In the genomic region with DNA sequence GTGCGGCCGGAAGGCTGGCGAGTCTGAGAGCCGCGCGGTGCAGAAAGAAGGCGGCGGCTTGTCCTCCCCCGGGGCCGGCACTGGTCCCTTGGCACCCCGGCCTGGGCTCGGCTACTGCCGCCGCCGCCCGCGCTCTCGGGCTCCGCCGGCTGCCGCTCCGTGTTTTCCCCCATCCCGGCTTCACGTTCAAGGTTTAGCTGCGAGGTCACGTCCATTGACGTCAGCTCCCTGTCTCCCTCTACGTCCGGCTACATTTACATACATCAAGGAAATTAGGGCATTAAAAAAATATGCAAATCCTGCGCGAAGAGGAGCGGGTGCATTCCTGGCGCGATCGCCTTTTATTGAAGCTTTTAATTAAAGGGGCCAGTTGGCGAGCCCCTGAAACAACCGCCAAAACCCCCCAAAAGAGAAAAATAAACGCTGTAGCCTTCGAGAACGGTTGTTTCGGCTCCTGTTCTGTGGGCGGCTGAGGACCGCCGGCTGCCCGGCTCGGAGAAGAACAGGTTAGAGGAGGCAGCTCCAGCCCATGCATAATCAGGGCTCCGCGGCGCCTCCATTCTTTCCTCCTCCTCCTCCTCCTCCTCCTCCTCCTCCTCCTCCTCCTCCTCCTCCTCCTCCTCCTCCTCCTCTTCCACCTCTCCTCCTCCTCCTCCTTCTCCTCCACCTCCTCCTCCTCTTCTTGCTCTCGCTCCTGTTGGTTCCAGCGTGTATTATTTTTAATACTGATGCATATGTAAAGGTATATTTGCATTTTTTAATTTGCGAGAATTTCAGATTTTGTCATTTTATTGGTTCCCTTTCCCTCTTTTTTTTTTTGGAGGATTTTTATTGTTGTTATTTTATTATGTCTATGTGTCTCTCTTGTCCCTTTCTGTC, we compare ENCODE assay signal across 1 cellular context.
A peak's percentile ranks its signal among the peaks of the same experiment; 100 is the strongest.
TF ChIP-seq lines count a peak whose summit lies in the region.

No MANE protein-coding gene starts in this region.

TF ChIP-seq in H1, 55 proteins besides CTCF, POLR2A, EP300 and RAD21 (continued from another document):
- TF ChIP-seq RNF2 (IDR thresholded peaks at IDR 0.05; ENCODE audit: borderline replicate concordance, low read depth, low read length, missing control alignments, poor library complexity, severe bottlenecking) = peak; percentile 4
- no peak for TF ChIP-seq CEBPB (IDR thresholded peaks at IDR 0.05; ENCODE audit: low read depth, low read length)
- TF ChIP-seq PHF8 (conservative IDR thresholded peaks at IDR 0.05; ENCODE audit: low read depth, low read length) = no peak
- no peak for TF ChIP-seq POLR2AphosphoS5 (IDR thresholded peaks at IDR 0.05; ENCODE audit: low read depth, low read length)
- TF ChIP-seq YY1 (IDR thresholded peaks at IDR 0.05; ENCODE audit: low read depth, low read length) = peak; percentile 63; the same call in 1 of the 2 replicates
- no peak for TF ChIP-seq BACH1 (IDR thresholded peaks at IDR 0.05; ENCODE audit: low read length)
- TF ChIP-seq TBP (IDR thresholded peaks at IDR 0.05; ENCODE audit: low read depth, low read length) = peak; percentile 39; the same call in 1 of the 2 replicates
- TF ChIP-seq, protein P1, sequence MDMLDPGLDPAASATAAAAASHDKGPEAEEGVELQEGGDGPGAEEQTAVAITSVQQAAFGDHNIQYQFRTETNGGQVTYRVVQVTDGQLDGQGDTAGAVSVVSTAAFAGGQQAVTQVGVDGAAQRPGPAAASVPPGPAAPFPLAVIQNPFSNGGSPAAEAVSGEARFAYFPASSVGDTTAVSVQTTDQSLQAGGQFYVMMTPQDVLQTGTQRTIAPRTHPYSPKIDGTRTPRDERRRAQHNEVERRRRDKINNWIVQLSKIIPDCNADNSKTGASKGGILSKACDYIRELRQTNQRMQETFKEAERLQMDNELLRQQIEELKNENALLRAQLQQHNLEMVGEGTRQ (IDR thresholded peaks at IDR 0.05; ENCODE audit: low read length) = no peak
- TF ChIP-seq SIRT6 (IDR thresholded peaks at IDR 0.05; ENCODE audit: low read length) = no peak
- no peak for TF ChIP-seq BCL11A (IDR thresholded peaks at IDR 0.05; ENCODE audit: low read depth in 2 of 2, low read length in 2 of 2)
- no peak for TF ChIP-seq CHD1 (IDR thresholded peaks at IDR 0.05; ENCODE audit: low read depth, low read length)
- no peak for TF ChIP-seq SIX5 (IDR thresholded peaks at IDR 0.05; ENCODE audit: low read depth, low read length)
- no peak for TF ChIP-seq HDAC2 (IDR thresholded peaks at IDR 0.05; ENCODE audit: borderline replicate concordance in 1 of 2, low read depth in 2 of 2, low read length in 2 of 2)
- no peak for TF ChIP-seq CBX5 (IDR thresholded peaks at IDR 0.05; ENCODE audit: low read depth, low read length)
- TF ChIP-seq CBX8 (IDR thresholded peaks at IDR 0.05; ENCODE audit: borderline replicate concordance, low read depth, low read length) = no peak
- TF ChIP-seq TCF12 (IDR thresholded peaks at IDR 0.05; ENCODE audit: low read depth, low read length) = no peak
- TF ChIP-seq CTBP2 (IDR thresholded peaks at IDR 0.05; ENCODE audit: borderline replicate concordance, insufficient read depth, insufficient read length, low read length) = peak; percentile 95
- no peak for TF ChIP-seq FOSL1 (IDR thresholded peaks at IDR 0.05; ENCODE audit: insufficient read depth, low read depth, low read length)
- no peak for TF ChIP-seq NRF1 (IDR thresholded peaks at IDR 0.05; ENCODE audit: low read depth, low read length)
- TF ChIP-seq RBBP5 (IDR thresholded peaks at IDR 0.05; ENCODE audit: borderline replicate concordance, low read depth, low read length) = peak; percentile 53; the same call in 1 of the 2 replicates
- TF ChIP-seq JUN (IDR thresholded peaks at IDR 0.05; ENCODE audit: low read depth, low read length) = no peak
- TF ChIP-seq SIN3A (conservative IDR thresholded peaks at IDR 0.05 in 1 of 2, IDR thresholded peaks at IDR 0.05 in 1 of 2; ENCODE audit: low read depth in 1 of 2, low read length in 2 of 2) = peak; percentile 35 to 62; a peak in 2 of 4 replicates
- peak; percentile 30; the same call in 1 of the 2 replicates for TF ChIP-seq TEAD4 (IDR thresholded peaks at IDR 0.05; ENCODE audit: low read depth, low read length)
- TF ChIP-seq TAF7 (optimal IDR thresholded peaks at IDR 0.05; ENCODE audit: borderline replicate concordance, low read depth, low read length) = no peak
- peak; percentile 48 for TF ChIP-seq ASH2L (IDR thresholded peaks at IDR 0.05; ENCODE audit: low read length)
- no peak for TF ChIP-seq ZNF274 (IDR thresholded peaks at IDR 0.05; ENCODE audit: borderline replicate concordance, extremely low read depth, low read length)
- TF ChIP-seq, protein P2, sequence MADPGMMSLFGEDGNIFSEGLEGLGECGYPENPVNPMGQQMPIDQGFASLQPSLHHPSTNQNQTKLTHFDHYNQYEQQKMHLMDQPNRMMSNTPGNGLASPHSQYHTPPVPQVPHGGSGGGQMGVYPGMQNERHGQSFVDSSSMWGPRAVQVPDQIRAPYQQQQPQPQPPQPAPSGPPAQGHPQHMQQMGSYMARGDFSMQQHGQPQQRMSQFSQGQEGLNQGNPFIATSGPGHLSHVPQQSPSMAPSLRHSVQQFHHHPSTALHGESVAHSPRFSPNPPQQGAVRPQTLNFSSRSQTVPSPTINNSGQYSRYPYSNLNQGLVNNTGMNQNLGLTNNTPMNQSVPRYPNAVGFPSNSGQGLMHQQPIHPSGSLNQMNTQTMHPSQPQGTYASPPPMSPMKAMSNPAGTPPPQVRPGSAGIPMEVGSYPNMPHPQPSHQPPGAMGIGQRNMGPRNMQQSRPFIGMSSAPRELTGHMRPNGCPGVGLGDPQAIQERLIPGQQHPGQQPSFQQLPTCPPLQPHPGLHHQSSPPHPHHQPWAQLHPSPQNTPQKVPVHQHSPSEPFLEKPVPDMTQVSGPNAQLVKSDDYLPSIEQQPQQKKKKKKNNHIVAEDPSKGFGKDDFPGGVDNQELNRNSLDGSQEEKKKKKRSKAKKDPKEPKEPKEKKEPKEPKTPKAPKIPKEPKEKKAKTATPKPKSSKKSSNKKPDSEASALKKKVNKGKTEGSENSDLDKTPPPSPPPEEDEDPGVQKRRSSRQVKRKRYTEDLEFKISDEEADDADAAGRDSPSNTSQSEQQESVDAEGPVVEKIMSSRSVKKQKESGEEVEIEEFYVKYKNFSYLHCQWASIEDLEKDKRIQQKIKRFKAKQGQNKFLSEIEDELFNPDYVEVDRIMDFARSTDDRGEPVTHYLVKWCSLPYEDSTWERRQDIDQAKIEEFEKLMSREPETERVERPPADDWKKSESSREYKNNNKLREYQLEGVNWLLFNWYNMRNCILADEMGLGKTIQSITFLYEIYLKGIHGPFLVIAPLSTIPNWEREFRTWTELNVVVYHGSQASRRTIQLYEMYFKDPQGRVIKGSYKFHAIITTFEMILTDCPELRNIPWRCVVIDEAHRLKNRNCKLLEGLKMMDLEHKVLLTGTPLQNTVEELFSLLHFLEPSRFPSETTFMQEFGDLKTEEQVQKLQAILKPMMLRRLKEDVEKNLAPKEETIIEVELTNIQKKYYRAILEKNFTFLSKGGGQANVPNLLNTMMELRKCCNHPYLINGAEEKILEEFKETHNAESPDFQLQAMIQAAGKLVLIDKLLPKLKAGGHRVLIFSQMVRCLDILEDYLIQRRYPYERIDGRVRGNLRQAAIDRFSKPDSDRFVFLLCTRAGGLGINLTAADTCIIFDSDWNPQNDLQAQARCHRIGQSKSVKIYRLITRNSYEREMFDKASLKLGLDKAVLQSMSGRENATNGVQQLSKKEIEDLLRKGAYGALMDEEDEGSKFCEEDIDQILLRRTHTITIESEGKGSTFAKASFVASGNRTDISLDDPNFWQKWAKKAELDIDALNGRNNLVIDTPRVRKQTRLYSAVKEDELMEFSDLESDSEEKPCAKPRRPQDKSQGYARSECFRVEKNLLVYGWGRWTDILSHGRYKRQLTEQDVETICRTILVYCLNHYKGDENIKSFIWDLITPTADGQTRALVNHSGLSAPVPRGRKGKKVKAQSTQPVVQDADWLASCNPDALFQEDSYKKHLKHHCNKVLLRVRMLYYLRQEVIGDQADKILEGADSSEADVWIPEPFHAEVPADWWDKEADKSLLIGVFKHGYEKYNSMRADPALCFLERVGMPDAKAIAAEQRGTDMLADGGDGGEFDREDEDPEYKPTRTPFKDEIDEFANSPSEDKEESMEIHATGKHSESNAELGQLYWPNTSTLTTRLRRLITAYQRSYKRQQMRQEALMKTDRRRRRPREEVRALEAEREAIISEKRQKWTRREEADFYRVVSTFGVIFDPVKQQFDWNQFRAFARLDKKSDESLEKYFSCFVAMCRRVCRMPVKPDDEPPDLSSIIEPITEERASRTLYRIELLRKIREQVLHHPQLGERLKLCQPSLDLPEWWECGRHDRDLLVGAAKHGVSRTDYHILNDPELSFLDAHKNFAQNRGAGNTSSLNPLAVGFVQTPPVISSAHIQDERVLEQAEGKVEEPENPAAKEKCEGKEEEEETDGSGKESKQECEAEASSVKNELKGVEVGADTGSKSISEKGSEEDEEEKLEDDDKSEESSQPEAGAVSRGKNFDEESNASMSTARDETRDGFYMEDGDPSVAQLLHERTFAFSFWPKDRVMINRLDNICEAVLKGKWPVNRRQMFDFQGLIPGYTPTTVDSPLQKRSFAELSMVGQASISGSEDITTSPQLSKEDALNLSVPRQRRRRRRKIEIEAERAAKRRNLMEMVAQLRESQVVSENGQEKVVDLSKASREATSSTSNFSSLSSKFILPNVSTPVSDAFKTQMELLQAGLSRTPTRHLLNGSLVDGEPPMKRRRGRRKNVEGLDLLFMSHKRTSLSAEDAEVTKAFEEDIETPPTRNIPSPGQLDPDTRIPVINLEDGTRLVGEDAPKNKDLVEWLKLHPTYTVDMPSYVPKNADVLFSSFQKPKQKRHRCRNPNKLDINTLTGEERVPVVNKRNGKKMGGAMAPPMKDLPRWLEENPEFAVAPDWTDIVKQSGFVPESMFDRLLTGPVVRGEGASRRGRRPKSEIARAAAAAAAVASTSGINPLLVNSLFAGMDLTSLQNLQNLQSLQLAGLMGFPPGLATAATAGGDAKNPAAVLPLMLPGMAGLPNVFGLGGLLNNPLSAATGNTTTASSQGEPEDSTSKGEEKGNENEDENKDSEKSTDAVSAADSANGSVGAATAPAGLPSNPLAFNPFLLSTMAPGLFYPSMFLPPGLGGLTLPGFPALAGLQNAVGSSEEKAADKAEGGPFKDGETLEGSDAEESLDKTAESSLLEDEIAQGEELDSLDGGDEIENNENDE (IDR thresholded peaks at IDR 0.05; ENCODE audit: insufficient replicate concordance, low read length) = no peak
- TF ChIP-seq, protein P3, sequence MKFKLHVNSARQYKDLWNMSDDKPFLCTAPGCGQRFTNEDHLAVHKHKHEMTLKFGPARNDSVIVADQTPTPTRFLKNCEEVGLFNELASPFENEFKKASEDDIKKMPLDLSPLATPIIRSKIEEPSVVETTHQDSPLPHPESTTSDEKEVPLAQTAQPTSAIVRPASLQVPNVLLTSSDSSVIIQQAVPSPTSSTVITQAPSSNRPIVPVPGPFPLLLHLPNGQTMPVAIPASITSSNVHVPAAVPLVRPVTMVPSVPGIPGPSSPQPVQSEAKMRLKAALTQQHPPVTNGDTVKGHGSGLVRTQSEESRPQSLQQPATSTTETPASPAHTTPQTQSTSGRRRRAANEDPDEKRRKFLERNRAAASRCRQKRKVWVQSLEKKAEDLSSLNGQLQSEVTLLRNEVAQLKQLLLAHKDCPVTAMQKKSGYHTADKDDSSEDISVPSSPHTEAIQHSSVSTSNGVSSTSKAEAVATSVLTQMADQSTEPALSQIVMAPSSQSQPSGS (IDR thresholded peaks at IDR 0.05; ENCODE audit: low read length) = peak; percentile 89
- peak; percentile 46; the same call in 1 of the 2 replicates for TF ChIP-seq JUND (IDR thresholded peaks at IDR 0.05; ENCODE audit: low read length)
- peak; percentile 5 for TF ChIP-seq EZH2 (IDR thresholded peaks at IDR 0.05; ENCODE audit: low read depth, low read length, severe bottlenecking)
- no peak; the same call in 1 of the 2 replicates for TF ChIP-seq EGR1 (IDR thresholded peaks at IDR 0.05; ENCODE audit: borderline replicate concordance, low read depth, low read length)
- peak; percentile 90 for TF ChIP-seq SP1 (IDR thresholded peaks at IDR 0.05; ENCODE audit: low read depth, low read length)
- no peak for TF ChIP-seq RXRA (IDR thresholded peaks at IDR 0.05; ENCODE audit: insufficient read depth, low read depth, low read length)
- TF ChIP-seq HDAC6 (IDR thresholded peaks at IDR 0.05; ENCODE audit: low read depth, low read length) = no peak
- TF ChIP-seq, protein P4, sequence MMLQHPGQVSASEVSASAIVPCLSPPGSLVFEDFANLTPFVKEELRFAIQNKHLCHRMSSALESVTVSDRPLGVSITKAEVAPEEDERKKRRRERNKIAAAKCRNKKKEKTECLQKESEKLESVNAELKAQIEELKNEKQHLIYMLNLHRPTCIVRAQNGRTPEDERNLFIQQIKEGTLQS (IDR thresholded peaks at IDR 0.05; ENCODE audit: insufficient read depth, low read depth, low read length) = no peak
- no peak for TF ChIP-seq GTF2F1 (IDR thresholded peaks at IDR 0.05; ENCODE audit: borderline replicate concordance, low read depth, low read length)
- TF ChIP-seq RFX5 (IDR thresholded peaks at IDR 0.05; ENCODE audit: borderline replicate concordance, low read depth, low read length) = no peak
- TF ChIP-seq, protein P5, sequence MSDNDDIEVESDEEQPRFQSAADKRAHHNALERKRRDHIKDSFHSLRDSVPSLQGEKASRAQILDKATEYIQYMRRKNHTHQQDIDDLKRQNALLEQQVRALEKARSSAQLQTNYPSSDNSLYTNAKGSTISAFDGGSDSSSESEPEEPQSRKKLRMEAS (IDR thresholded peaks at IDR 0.05) = peak; percentile 50; the same call in 1 of the 2 replicates
- no peak for TF ChIP-seq MAFK (IDR thresholded peaks at IDR 0.05; ENCODE audit: low read depth, low read length)
- TF ChIP-seq, protein P6, sequence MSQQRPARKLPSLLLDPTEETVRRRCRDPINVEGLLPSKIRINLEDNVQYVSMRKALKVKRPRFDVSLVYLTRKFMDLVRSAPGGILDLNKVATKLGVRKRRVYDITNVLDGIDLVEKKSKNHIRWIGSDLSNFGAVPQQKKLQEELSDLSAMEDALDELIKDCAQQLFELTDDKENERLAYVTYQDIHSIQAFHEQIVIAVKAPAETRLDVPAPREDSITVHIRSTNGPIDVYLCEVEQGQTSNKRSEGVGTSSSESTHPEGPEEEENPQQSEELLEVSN (IDR thresholded peaks at IDR 0.05) = peak; percentile 14; the same call in 1 of the 2 replicates
- TF ChIP-seq SAP30 (IDR thresholded peaks at IDR 0.05; ENCODE audit: insufficient read depth, insufficient replicate concordance, low read length) = no peak
- TF ChIP-seq SUZ12 (IDR thresholded peaks at IDR 0.05; ENCODE audit: low read length) = no peak; the same call in 1 of the 2 replicates
- no peak for TF ChIP-seq BRCA1 (IDR thresholded peaks at IDR 0.05; ENCODE audit: low read depth, low read length)
